In the genomic region with DNA sequence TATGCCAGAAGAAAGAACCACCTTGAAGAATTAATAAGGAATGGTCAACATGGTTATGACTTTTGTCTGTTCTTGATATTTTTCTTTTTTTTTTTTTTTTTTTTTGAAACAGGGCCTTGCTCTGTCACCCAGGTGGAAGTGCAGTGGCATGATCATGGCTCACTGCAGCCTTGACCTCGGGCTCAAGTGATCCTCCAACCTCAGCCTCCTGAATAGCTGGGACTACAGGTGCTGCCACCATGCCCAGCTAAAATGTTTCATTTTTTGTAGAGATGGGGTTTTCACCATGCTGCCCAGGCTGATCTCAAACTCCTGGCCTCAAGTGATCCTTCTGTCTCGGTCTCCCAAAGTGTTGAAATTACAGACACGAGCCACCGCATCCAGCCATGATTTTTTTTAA, we compare ENCODE assay signal across 27 cellular contexts.
"Had no signal": no experiment of that assay in that cellular context is flagged by ENCODE, and none has a peak within 500 bp of the region (broad histone marks: within the 10 kb centered on the region; RNA-seq: fewer than 3 reads in every experiment).

No MANE protein-coding gene starts in this region.

- DNase-seq: activated CD4-positive, alpha-beta memory T cell treated with anti-CD3 and anti-CD28 coated beads for 36 hours; activated CD4-positive, alpha-beta T cell treated with anti-CD3 and anti-CD28 coated beads, Interleukin-2, amount 10 ng/mL, durations not matched to agents 7 days and 5 days; activated CD4-positive, CD25-positive, alpha-beta regulatory T cell; activated CD8-positive, alpha-beta memory T cell treated with anti-CD3 and anti-CD28 coated beads for 24 hours; activated effector memory CD4-positive, alpha-beta T cell treated with anti-CD3 and anti-CD28 coated beads, Interleukin-2, amount 50 U/mL, for 16 hours; activated naive CD4-positive, alpha-beta T cell treated with Interleukin-2 at 50 U/mL for 16 hours; activated naive CD8-positive, alpha-beta T cell treated with anti-CD3 and anti-CD28 coated beads, Interleukin-2, amount 50 U/mL, for 24 hours; activated T-cell treated with anti-CD3 and anti-CD28 coated beads, Interleukin-2, amount 50 U/mL, for 4 hours; amniotic stem cell; body of pancreas; Kasumi-1; KBM-7; NCI-H1092; NCI-H1694; NCI-H2029; NCI-H2107; NCI-H2171 treated with DMSO at 0.1 percent for 48 hours; NCI-H226; NCI-H526; NCI-H82; RPMI8226; T-cell; T-helper 2 cell; T1000 had no signal

- H3K36me3 Mint-ChIP-seq: activated CD4-positive, alpha-beta memory T cell treated with anti-CD3 and anti-CD28 coated beads for 36 hours; activated naive CD4-positive, alpha-beta T cell treated with anti-CD3 and anti-CD28 coated beads, Interleukin-2, amount 50 U/mL, for 72 hours; T-cell had no signal

- H3K27me3 ChIP-seq: ascending aorta, body of pancreas had no signal

- H3K9me3 Mint-ChIP-seq: activated CD4-positive, alpha-beta memory T cell treated with anti-CD3 and anti-CD28 coated beads for 36 hours; activated CD4-positive, alpha-beta T cell treated with anti-CD3 and anti-CD28 coated beads, Interleukin-2, amount 10 ng/mL, durations not matched to agents 7 days and 5 days; activated naive CD4-positive, alpha-beta T cell treated with anti-CD3 and anti-CD28 coated beads, Interleukin-2, amount 50 U/mL, for 72 hours; activated naive CD8-positive, alpha-beta T cell treated with anti-CD3 and anti-CD28 coated beads, Interleukin-2, amount 50 U/mL, for 24 hours; activated T-cell treated with anti-CD3 and anti-CD28 coated beads, Interleukin-2, amount 50 U/mL, for 4 hours; T-cell had no signal

- H3K36me3 ChIP-seq: ascending aorta had no signal

- H3K27ac ChIP-seq: ascending aorta, SK-N-MC had no signal

- H3K4me1 ChIP-seq: ascending aorta had no signal

- H3K4me3 Mint-ChIP-seq: activated CD4-positive, alpha-beta memory T cell treated with anti-CD3 and anti-CD28 coated beads for 36 hours; activated CD4-positive, alpha-beta T cell treated with anti-CD3 and anti-CD28 coated beads, Interleukin-2, amount 10 ng/mL, durations not matched to agents 7 days and 5 days; activated naive CD8-positive, alpha-beta T cell treated with anti-CD3 and anti-CD28 coated beads, Interleukin-2, amount 50 U/mL, for 24 hours; activated T-cell treated with anti-CD3 and anti-CD28 coated beads, Interleukin-2, amount 50 U/mL, for 4 hours; T-cell had no signal

- H3K27ac Mint-ChIP-seq: activated CD4-positive, alpha-beta memory T cell treated with anti-CD3 and anti-CD28 coated beads for 36 hours; activated CD4-positive, alpha-beta T cell treated with anti-CD3 and anti-CD28 coated beads, Interleukin-2, amount 10 ng/mL, durations not matched to agents 7 days and 5 days; activated naive CD4-positive, alpha-beta T cell treated with anti-CD3 and anti-CD28 coated beads, Interleukin-2, amount 50 U/mL, for 72 hours; activated naive CD8-positive, alpha-beta T cell treated with anti-CD3 and anti-CD28 coated beads, Interleukin-2, amount 50 U/mL, for 24 hours; T-cell had no signal

- H3K9me3 ChIP-seq: ascending aorta, body of pancreas had no signal

- H3K4me3 ChIP-seq: ascending aorta, body of pancreas, SK-N-MC had no signal

- H3K4me1 Mint-ChIP-seq: T-cell had no signal
